Comparison of ENCODE assay signal across 28 cellular contexts in the genomic region with DNA sequence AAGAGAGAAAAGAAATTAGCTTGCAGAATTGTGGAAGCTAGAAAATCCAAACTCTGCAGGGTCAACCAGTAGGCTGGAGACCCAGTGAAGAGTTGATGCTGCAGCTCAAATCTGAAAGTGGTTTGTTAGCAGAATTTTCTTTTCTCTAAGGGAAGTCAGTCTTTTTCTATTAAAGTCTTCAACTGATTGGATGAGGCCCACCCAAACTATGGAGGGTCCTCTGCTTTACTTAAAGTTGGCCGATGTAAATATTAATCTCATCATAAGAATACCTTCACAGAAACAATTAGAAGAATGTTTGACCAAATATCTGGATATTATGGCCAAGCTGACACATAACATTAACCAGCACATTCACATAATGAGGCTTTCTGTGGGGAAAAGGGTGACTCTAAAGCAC.
"Had no signal": no experiment of that assay in that cellular context is flagged by ENCODE, and none has a peak within 500 bp of the region (broad histone marks: within the 10 kb centered on the region; RNA-seq: fewer than 3 reads in every experiment).

No MANE protein-coding gene starts in this region.

- ATAC-seq: effector memory CD8-positive, alpha-beta T cell; esophagus mucosa; foreskin keratinocyte; gastrocnemius medialis; gastroesophageal sphincter; heart left ventricle; heart right ventricle had no signal

- H3K27ac ChIP-seq: colonic mucosa, coronary artery, dorsolateral prefrontal cortex, epithelial cell of prostate, esophagus muscularis mucosa, esophagus squamous epithelium, foreskin keratinocyte, gastrocnemius medialis, gastroesophageal sphincter, heart left ventricle, heart right ventricle had no signal

- H3K4me3 ChIP-seq: colonic mucosa, coronary artery, dorsolateral prefrontal cortex, esophagus muscularis mucosa, esophagus squamous epithelium, gastrocnemius medialis, gastroesophageal sphincter, heart left ventricle, heart right ventricle had no signal

- FAIRE-seq: colon, endometrium, endothelial cell of umbilical vein, frontal cortex had no signal

- H3K4me1 ChIP-seq: colonic mucosa, esophagus muscularis mucosa, esophagus squamous epithelium, foreskin keratinocyte, gastrocnemius medialis, gastroesophageal sphincter had no signal

- H3K9me3 ChIP-seq: colonic mucosa, esophagus muscularis mucosa, esophagus squamous epithelium, gastrocnemius medialis, gastroesophageal sphincter had no signal

- H3K27me3 ChIP-seq: colonic mucosa, dorsolateral prefrontal cortex, esophagus muscularis mucosa, esophagus squamous epithelium, foreskin keratinocyte, gastrocnemius medialis, gastroesophageal sphincter, heart left ventricle, heart right ventricle had no signal

- DNase-seq: colonic mucosa; cortex of kidney; dermis blood vessel endothelial cell; dorsolateral prefrontal cortex; effector CD4-positive, alpha-beta T cell; effector CD8-positive, alpha-beta T cell; effector memory CD4-positive, alpha-beta T cell; effector memory CD8-positive, alpha-beta T cell; endodermal cell; erythroblast; esophagus squamous epithelium; foreskin fibroblast; foreskin keratinocyte; foreskin melanocyte; gastrocnemius medialis; glutamatergic neuron; head of caudate nucleus; heart left ventricle; heart right ventricle had no signal

- H3K36me3 ChIP-seq: colonic mucosa, esophagus muscularis mucosa, esophagus squamous epithelium, gastrocnemius medialis, gastroesophageal sphincter, heart left ventricle, heart right ventricle had no signal
